ENCODE assay signal across 8 cellular contexts in genomic region chr4:151928112-151928511, GRCh38.
"Had no signal": no experiment of that assay in that cellular context is flagged by ENCODE, and none has a peak within 500 bp of the region (broad histone marks: within the 10 kb centered on the region; RNA-seq: fewer than 3 reads in every experiment).

No MANE protein-coding gene starts in this region.

- H3K4me3 Mint-ChIP-seq: H9, HFFc6 had no signal

- DNase-seq: GM23248, GOT3, H7, H9, HCEC 1CT, HFFc6 had no signal

- H3K9me3 ChIP-seq: HAP-1 had no signal

- H3K4me3 ChIP-seq: GM23248, HAP-1 had no signal

- H2AFZ ChIP-seq: GM23248 had no signal

- H3K9ac ChIP-seq: GM23248 had no signal

- H3K9me3 Mint-ChIP-seq: H9, HFFc6 had no signal

- H3K27ac ChIP-seq: GM23248 had no signal

- H3K4me1 ChIP-seq: HAP-1 had no signal

- H3K36me3 ChIP-seq: HAP-1 had no signal

- ATAC-seq: HCT116 had no signal

- H3K27ac Mint-ChIP-seq: H9, HFFc6 had no signal
